20 cellular contexts compared by ENCODE assay signal in the genomic region with DNA sequence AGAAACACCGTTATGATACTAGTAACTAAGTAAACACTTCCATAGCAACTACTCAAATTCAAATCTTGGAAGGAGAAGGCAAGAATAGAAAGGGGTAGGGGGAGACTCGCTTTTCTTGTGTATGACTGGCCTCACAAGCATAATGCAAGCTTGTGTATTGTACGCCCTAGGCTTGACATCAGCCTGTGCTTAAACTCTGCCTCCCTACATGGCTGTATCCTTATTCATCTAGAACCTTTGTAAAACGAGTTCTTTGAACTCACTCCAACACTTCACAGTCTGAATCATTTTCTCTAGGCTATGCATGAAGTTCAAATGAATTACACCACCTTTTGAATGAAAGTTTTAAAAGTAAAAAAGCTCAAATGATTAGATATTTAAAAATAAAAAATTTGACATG.
DNase-seq lines count a peak whose midpoint lies in the region; ATAC-seq, FAIRE-seq and TF ChIP-seq lines count a peak whose summit lies in the region.
"Had no signal": no experiment of that assay in that cellular context is flagged by ENCODE, and none has a peak within 500 bp of the region (broad histone marks: within the 10 kb centered on the region; RNA-seq: fewer than 3 reads in every experiment).

No MANE protein-coding gene starts in this region.

- FAIRE-seq in keratinocyte (lab: Jason Lieb, UNC): peak; percentile 84

- H3K4me3 ChIP-seq in ACC112 (ENCODE audit: low read depth, low read length) (no peak overlapping the region), PC-3 (ENCODE audit: low read length) (no peak overlapping the region), keratinocyte (ENCODE audit: control insufficient read depth in 2 of 3, extremely low read depth in 1 of 3, insufficient read depth in 2 of 3, low read depth in 1 of 3, low read length in 3 of 3) (no peak overlapping the region)
- H3K4me3 ChIP-seq: GM23338, MG63, SK-N-MC had no signal

- peak overlapping the region in 4 of 5 experiments; percentile 25 to 59 (median 44) for H3K4me3 Mint-ChIP-seq in brain
- H3K4me3 Mint-ChIP-seq: B cell, CD14-positive monocyte, GM23338 had no signal

- no TSS peak for BruUV-seq in PC-3 (replicated peaks; lab: Mats Ljungman, UMichigan)

- CTCF ChIA-PET in PC-3 (lab: Charles Lee): no interaction called here

- H3K27me3 ChIP-seq in ACC112 (ENCODE audit: insufficient read depth, low read length): no peaks in the 10 kb centered on the region
- H3K27me3 ChIP-seq in PC-3 (ENCODE audit: low read length): no peaks in the 10 kb centered on the region
- no peaks in the 10 kb centered on the region for H3K27me3 ChIP-seq in keratinocyte (ENCODE audit: control insufficient read depth, extremely low read depth, insufficient read depth, low read length)
- H3K27me3 ChIP-seq: MG63 had no signal

- no peaks in the 10 kb centered on the region for H3K36me3 ChIP-seq in ACC112 (ENCODE audit: insufficient read depth, low read length)
- no peaks in the 10 kb centered on the region for H3K36me3 ChIP-seq in PC-3 (ENCODE audit: low read depth, low read length)
- H3K36me3 ChIP-seq in keratinocyte (ENCODE audit: control insufficient read depth in 2 of 2, extremely low read depth in 1 of 2, insufficient read depth in 2 of 2, low read length in 2 of 2): no peaks in the 10 kb centered on the region
- H3K36me3 ChIP-seq: MG63 had no signal

- intact Hi-C loops in PC-3 (cut with micrococcal nuclease): no loop called here

- H3K36me3 Mint-ChIP-seq in brain: no peaks in the 10 kb centered on the region
- H3K36me3 Mint-ChIP-seq: CD14-positive monocyte had no signal

- H3K9me1 ChIP-seq in keratinocyte (ENCODE audit: control insufficient read depth, extremely low read depth, insufficient read depth, low read length): no peaks in the 10 kb centered on the region

- H3K4me1 ChIP-seq in ACC112 (ENCODE audit: control insufficient read depth, insufficient read depth, low read length, unreplicated experiment) (peaks cover 10% of the 10 kb centered on the region), PC-3 (ENCODE audit: insufficient read depth, low read length) (peaks cover 4% of the 10 kb centered on the region; the same call in 1 of the 2 replicates), keratinocyte (ENCODE audit: control insufficient read depth, extremely low read depth, insufficient read depth, low read length) (peaks cover 10% of the 10 kb centered on the region)

- dilution Hi-C loops in keratinocyte (cut with MboI; ENCODE audit: extremely low pct_ligation_motif_present, low sequenced_read_pairs): no loop called here

- TF ChIP-seq CTCF in PC-3 (conservative IDR thresholded peaks at IDR 0.05; ENCODE audit: low read depth, low read length): no peak
- TF ChIP-seq CTCF in brain (conservative IDR thresholded peaks at IDR 0.05): no peak
- TF ChIP-seq CTCF in keratinocyte (optimal IDR thresholded peaks at IDR 0.05 in 1 of 3, IDR thresholded peaks at IDR 0.05 in 1 of 3, conservative IDR thresholded peaks at IDR 0.05 in 1 of 3; ENCODE audit: extremely low read depth in 1 of 3, insufficient read depth in 2 of 3, low read length in 3 of 3): no peak
- no peak for TF ChIP-seq CTCF in omental fat pad (IDR thresholded peaks at IDR 0.05)

- no peaks in the 10 kb centered on the region for H4K20me1 ChIP-seq in PC-3 (ENCODE audit: low read length)
- no peaks in the 10 kb centered on the region for H4K20me1 ChIP-seq in keratinocyte (ENCODE audit: control insufficient read depth, extremely low read depth, insufficient read depth, low read length)

- peaks cover 0 to 2% (median 0%) of the 10 kb centered on the region in 5 experiments for H3K9me3 Mint-ChIP-seq in brain
- H3K9me3 Mint-ChIP-seq: GM23338 had no signal

- no peaks in the 10 kb centered on the region for H3K79me2 ChIP-seq in ACC112 (ENCODE audit: control insufficient read depth, insufficient read depth, low read length, unreplicated experiment)
- H3K79me2 ChIP-seq in PC-3 (ENCODE audit: low read length): no peaks in the 10 kb centered on the region
- no peaks in the 10 kb centered on the region for H3K79me2 ChIP-seq in keratinocyte (ENCODE audit: control insufficient read depth, insufficient read depth, low read length)

- H3K27me3 Mint-ChIP-seq in brain: no peaks in the 10 kb centered on the region
- H3K27me3 Mint-ChIP-seq: B cell had no signal

- peak overlapping the region in 2 of 5 experiments; percentile 60 for H3K27ac Mint-ChIP-seq in brain
- H3K27ac Mint-ChIP-seq: B cell, CD14-positive monocyte, GM23338 had no signal

- DNase-seq in PC-3 (peak; percentile 31), keratinocyte (ENCODE audit: low read depth, low spot score) (no peak), mucosa of gallbladder (ENCODE audit: low spot score) (no peak), omental fat pad (ENCODE audit: low spot score) (no peak)
- DNase-seq: GF-D8, Kasumi-1, MG63, NCI-H1417, NCI-H1694 treated with DMSO at 0.1 percent for 48 hours, NCI-H2081 treated with DMSO at 0.1 percent for 48 hours, SHP77 treated with DMSO at 0.1 percent for 48 hours had no signal

- H3K9me2 ChIP-seq in PC-3 (replicated peaks; ENCODE audit: low read length): no peaks in the 10 kb centered on the region

- peaks cover 15% of the 10 kb centered on the region for H3K4me1 Mint-ChIP-seq in brain
- H3K4me1 Mint-ChIP-seq: B cell, CD14-positive monocyte, GM23338 had no signal

- no peak for ATAC-seq in PC-3
- ATAC-seq in HG02938 (IDR thresholded peaks at IDR 0.05; ENCODE audit: unreplicated experiment): no peak
- no peak for ATAC-seq in omental fat pad (ENCODE audit: low FRiP score)
- ATAC-seq: GM23338, HCT116 had no signal

- H3K9ac ChIP-seq in PC-3 (ENCODE audit: low read length) (no peak overlapping the region), keratinocyte (ENCODE audit: control insufficient read depth, extremely low read depth, insufficient read depth, low read length) (no peak overlapping the region)

- H2AFZ ChIP-seq in ACC112 (ENCODE audit: low read length, unreplicated experiment): peak overlapping the region; percentile 15
- H2AFZ ChIP-seq in PC-3 (ENCODE audit: low read length): no peak overlapping the region
- H2AFZ ChIP-seq in keratinocyte (ENCODE audit: control insufficient read depth, low read length): peak overlapping the region; percentile 20
- H2AFZ ChIP-seq: GM23338 had no signal

- H3F3A ChIP-seq in PC-3 (ENCODE audit: low read length, unreplicated experiment): no peaks in the 10 kb centered on the region

- H3K9me3 ChIP-seq in PC-3 (ENCODE audit: low read length): no peaks in the 10 kb centered on the region
- no peaks in the 10 kb centered on the region for H3K9me3 ChIP-seq in keratinocyte (ENCODE audit: control insufficient read depth, low read depth, low read length)
- H3K9me3 ChIP-seq: MG63 had no signal

- POLR2A ChIA-PET in PC-3 (lab: Charles Lee; ENCODE audit: unreplicated experiment): no interaction called here

- H3K27ac ChIP-seq in ACC112 (ENCODE audit: low read depth, low read length) (no peak overlapping the region), PC-3 (ENCODE audit: low read length) (no peak overlapping the region), keratinocyte (ENCODE audit: control insufficient read depth, insufficient read depth, low read length) (no peak overlapping the region)
- H3K27ac ChIP-seq: RWPE1, SK-N-MC had no signal

- no peak overlapping the region for H3K4me2 ChIP-seq in PC-3 (ENCODE audit: low read length)
- peak overlapping the region; percentile 39 for H3K4me2 ChIP-seq in keratinocyte (ENCODE audit: control insufficient read depth, extremely low read depth, insufficient read depth, low read depth, low read length)
- H3K4me2 ChIP-seq: GM23338 had no signal
